ENCODE assay signal across 23 cellular contexts in genomic region chr5:113262674-113263073, GRCh38.
A peak's percentile ranks its signal among the peaks of the same experiment; 100 is the strongest.
DNase-seq lines count a peak whose midpoint lies in the region; ATAC-seq, FAIRE-seq and TF ChIP-seq lines count a peak whose summit lies in the region.
"Had no signal": no experiment of that assay in that cellular context is flagged by ENCODE, and none has a peak within 500 bp of the region (broad histone marks: within the 10 kb centered on the region; RNA-seq: fewer than 3 reads in every experiment).

No MANE protein-coding gene starts in this region.

- H3K27me3 ChIP-seq in KMS-11 (ENCODE audit: insufficient read depth, low read depth) (no peaks in the 10 kb centered on the region), parathyroid adenoma (ENCODE audit: control insufficient read depth, insufficient read depth, low read length) (no peaks in the 10 kb centered on the region), GM23248 (replicated peaks; ENCODE audit: insufficient read depth) (no peaks in the 10 kb centered on the region)
- H3K27me3 ChIP-seq: BLaER1 had no signal

- TF ChIP-seq CTCF in KMS-11 (conservative IDR thresholded peaks at IDR 0.05; ENCODE audit: low read depth, low read length) (no peak), parathyroid adenoma (IDR thresholded peaks at IDR 0.05) (no peak)

- in situ Hi-C loops in GM23248 (cut with MboI): no loop called here

- H3K4me1 ChIP-seq in KMS-11 (ENCODE audit: low read depth, poor library complexity, severe bottlenecking): peaks cover 45% of the 10 kb centered on the region
- H3K4me1 ChIP-seq in parathyroid adenoma: peaks cover 74% of the 10 kb centered on the region
- H3K4me1 ChIP-seq in GM23248 (ENCODE audit: insufficient read depth): peaks cover 14% of the 10 kb centered on the region
- H3K4me1 ChIP-seq: BLaER1, Caco-2 had no signal

- DNase-seq in GM18507 (ENCODE audit: extremely low spot score, insufficient read length, low read depth) (no peak), NCI-H526 treated with DMSO at 0.1 percent for 48 hours (lab: John Stamatoyannopoulos, UW) (peak; percentile 1), H4 (ENCODE audit: low spot score) (no peak), GM23248 (no peak)
- DNase-seq: Caco-2; CD4-positive, CD25-positive, alpha-beta regulatory T cell; CD8-positive, alpha-beta T cell; DMS153; DND-41; H9; HFFc6 had no signal

- no peaks in the 10 kb centered on the region for H3K9me2 ChIP-seq in GM23248 (ENCODE audit: insufficient read depth)

- peak; percentile 18 for FAIRE-seq in GM18507 (lab: Jason Lieb, UNC)
- FAIRE-seq: A204.1, G401.6, GM12892, GM19239, H1 had no signal

- ATAC-seq in GM21367 (IDR thresholded peaks at IDR 0.05; ENCODE audit: unreplicated experiment): no peak
- ATAC-seq: CD8-positive, alpha-beta T cell; HCT116 had no signal

- H3K4me2 ChIP-seq in KMS-11 (peak overlapping the region; percentile 67), parathyroid adenoma (ENCODE audit: low read length) (peak overlapping the region; percentile 1), GM23248 (ENCODE audit: unreplicated experiment) (no peak overlapping the region)
- H3K4me2 ChIP-seq: BLaER1 had no signal

- H3K27ac ChIP-seq in KMS-11 (peak overlapping the region; percentile 40; the same call in 1 of the 2 replicates), parathyroid adenoma (peak overlapping the region; percentile 30), GM23248 (no peak overlapping the region)
- H3K27ac ChIP-seq: 22Rv1, BLaER1, C4-2B had no signal

- no peaks in the 10 kb centered on the region for H3K79me2 ChIP-seq in KMS-11 (ENCODE audit: insufficient read depth, low read depth)
- H3K79me2 ChIP-seq in parathyroid adenoma: peaks cover 77% of the 10 kb centered on the region
- H3K79me2 ChIP-seq in GM23248 (ENCODE audit: insufficient read depth): no peaks in the 10 kb centered on the region

- H3K9me3 ChIP-seq in parathyroid adenoma (ENCODE audit: control insufficient read depth, low read length): no peaks in the 10 kb centered on the region
- H3K9me3 ChIP-seq in GM23248 (ENCODE audit: low read depth): no peaks in the 10 kb centered on the region
- H3K9me3 ChIP-seq: BLaER1, Caco-2 had no signal

- H3K9ac ChIP-seq in KMS-11 (no peak overlapping the region), parathyroid adenoma (no peak overlapping the region), GM23248 (no peak overlapping the region)
- H3K9ac ChIP-seq: BLaER1 had no signal

- H3K4me3 ChIP-seq in KMS-11 (IDR thresholded peaks at IDR 0.05; ENCODE audit: insufficient read depth, low read depth, low read length): no peak overlapping the region
- peak overlapping the region; percentile 4 for H3K4me3 ChIP-seq in parathyroid adenoma (ENCODE audit: low read depth, low read length)
- no peak overlapping the region for H3K4me3 ChIP-seq in GM23248
- H3K4me3 ChIP-seq: BLaER1 had no signal

- H3K36me3 ChIP-seq in KMS-11 (ENCODE audit: insufficient read depth) (no peaks in the 10 kb centered on the region), parathyroid adenoma (ENCODE audit: control insufficient read depth, insufficient read depth, low read length) (no peaks in the 10 kb centered on the region), GM23248 (ENCODE audit: low read depth) (no peaks in the 10 kb centered on the region)
- H3K36me3 ChIP-seq: BLaER1 had no signal

- H4K20me1 ChIP-seq in KMS-11 (ENCODE audit: insufficient read depth) (no peaks in the 10 kb centered on the region), GM23248 (ENCODE audit: insufficient read depth) (no peaks in the 10 kb centered on the region)
- H4K20me1 ChIP-seq: BLaER1 had no signal

- no peaks in the 10 kb centered on the region for H3F3A ChIP-seq in GM23248 (ENCODE audit: insufficient read depth)

- 95 to 98% methylated on average over 3 of the region's 3 CpGs for WGBS in GM23248 (ENCODE audit: low coverage in 1 of 2, low lambda C conversion rate in 2 of 2, missing lambda C conversion rate in 2 of 2), 2 experiments

- H2AFZ ChIP-seq in KMS-11 (ENCODE audit: low read depth): no peak overlapping the region
- H2AFZ ChIP-seq in parathyroid adenoma: no peak overlapping the region
- H2AFZ ChIP-seq in GM23248: no peak overlapping the region
